In the genomic region with DNA sequence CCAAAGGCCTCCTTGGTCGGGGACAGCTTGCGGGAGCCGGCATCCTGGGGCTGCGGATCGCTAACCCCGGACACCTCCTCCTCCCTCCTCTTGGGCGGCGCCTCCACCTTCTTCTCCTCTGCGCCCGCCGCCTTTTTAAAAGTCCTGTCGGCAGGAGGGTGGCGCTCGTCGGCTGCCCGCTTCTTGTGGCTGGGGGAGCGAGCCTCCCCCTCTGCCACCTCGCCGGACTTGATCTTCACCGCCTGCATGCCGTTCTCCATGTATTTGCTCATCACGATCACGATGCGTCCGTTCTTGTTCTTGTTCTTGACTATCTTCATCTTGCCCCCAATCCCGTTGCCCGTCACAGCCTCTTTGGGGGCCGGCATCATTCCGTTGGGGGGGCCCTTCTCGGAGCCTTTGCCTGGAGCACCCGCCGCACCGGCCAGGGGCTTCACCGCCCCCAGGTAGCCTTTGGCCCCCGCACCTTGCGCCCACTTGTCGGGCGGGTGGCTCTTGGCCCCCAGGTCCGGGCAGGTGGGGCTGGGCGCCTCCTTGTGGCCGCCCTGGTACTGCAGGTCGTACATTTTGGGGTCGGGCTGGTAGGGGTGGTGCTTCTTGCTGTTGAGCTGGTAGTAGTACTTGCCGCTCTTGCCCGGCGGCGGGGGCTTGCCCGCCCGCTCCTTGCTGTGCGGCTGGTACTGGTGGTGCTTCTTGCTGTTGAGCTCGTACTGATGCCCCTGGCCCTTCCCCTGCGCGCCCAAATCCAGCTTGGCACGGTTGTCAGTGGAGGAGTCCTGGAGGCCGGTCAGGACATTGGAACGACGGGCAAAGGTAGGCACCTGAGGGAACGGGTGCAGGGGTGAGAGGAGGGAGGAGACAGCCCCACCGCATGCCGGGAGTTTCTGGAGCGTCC, we compare ENCODE assay signal across 8 cellular contexts. TPM values are rescaled to one million over a fixed set of nuclear protein-coding genes. Genes with fewer than 3 reads are reported as not detected.
DNase-seq lines count a peak whose midpoint lies in the region; ATAC-seq and TF ChIP-seq lines count a peak whose summit lies in the region.

No MANE protein-coding gene starts in this region.

- no peak for ATAC-seq in RWPE2 (ENCODE audit: low read depth)

- WGBS in spleen, 5 donors, result 87 to 92% (median 91%) methylated on average over 48 to 61 of the region's 61 CpGs

- TF ChIP-seq CTCF in RWPE2 (IDR thresholded peaks at IDR 0.05; ENCODE audit: poor library complexity, severe bottlenecking), result peak; percentile 50
- TF ChIP-seq CTCF in epithelial cell of proximal tubule (conservative IDR thresholded peaks at IDR 0.05; ENCODE audit: low read depth, low read length), result peak; percentile 65
- TF ChIP-seq CTCF in spleen (IDR thresholded peaks at IDR 0.05 in 8 of 11, conservative IDR thresholded peaks at IDR 0.05 in 3 of 11), result peak; percentile 14 to 75 (median 64)

- DNase-seq in NCI-H82 (lab: John Stamatoyannopoulos, UW), result peak; percentile 20
- no peak for DNase-seq in NCI-H82 treated with DMSO at 0.1 percent for 48 hours (lab: John Stamatoyannopoulos, UW; ENCODE audit: unreplicated experiment)
- DNase-seq in RWPE2 (ENCODE audit: low spot score), result no peak
- DNase-seq in epithelial cell of proximal tubule (ENCODE audit: low read depth), result no peak
- peak; percentile 82 for DNase-seq in spleen
- no peak for DNase-seq in DMS114 treated with DMSO at 0.1 percent for 48 hours (lab: John Stamatoyannopoulos, UW; ENCODE audit: unreplicated experiment)
- DNase-seq in T1000 (lab: John Stamatoyannopoulos, UW), result no peak
- DNase-seq in NCI-H774 (lab: John Stamatoyannopoulos, UW), result no peak

- H3K36me3 ChIP-seq in RWPE2 (ENCODE audit: low read depth) (peaks cover 50% of the 10 kb centered on the region), spleen (peaks cover 3 to 46% (median 23%) of the 10 kb centered on the region in 6 donors)

- no peak for TF ChIP-seq POLR2A in spleen (IDR thresholded peaks at IDR 0.05)

- H3K4me3 ChIP-seq in RWPE2 (ENCODE audit: severe bottlenecking), result no peak overlapping the region
- no peak overlapping the region for H3K4me3 ChIP-seq in epithelial cell of proximal tubule (ENCODE audit: low read depth, low read length)
- no peak overlapping the region for H3K4me3 ChIP-seq in spleen

- H3K9me3 ChIP-seq in RWPE2 (ENCODE audit: severe bottlenecking), result no peaks in the 10 kb centered on the region
- no peaks in the 10 kb centered on the region for H3K9me3 ChIP-seq in spleen

- H3K27ac ChIP-seq in RWPE2 (ENCODE audit: poor library complexity, severe bottlenecking) (no peak overlapping the region), spleen (no peak overlapping the region)

- intact Hi-C loops in spleen (cut with DNase I; ENCODE audit: low total_unique reads), result loop anchor here (10.0 kb wide), 1 partner anchor 90 kb away; no protein-coding TSS in a partner anchor

- peaks cover 1% of the 10 kb centered on the region for H3K27me3 ChIP-seq in RWPE2 (ENCODE audit: insufficient read depth, poor library complexity, severe bottlenecking)
- H3K27me3 ChIP-seq in spleen (replicated peaks in 1 of 7), result peaks cover under 1 to 4% (median 3%) of the 10 kb centered on the region in 7 donors

- peaks cover 7% of the 10 kb centered on the region for H3K4me1 ChIP-seq in RWPE2 (ENCODE audit: insufficient read depth, poor library complexity, severe bottlenecking)
- H3K4me1 ChIP-seq in spleen, result peaks cover 28 to 81% (median 73%) of the 10 kb centered on the region in 6 donors

RNA-seq across cellular contexts. Expression of a gene that starts 4.4 kb away (rescaled TPM):
- total RNA-seq in epithelial cell of proximal tubule (4.8 and 7.4 TPM in 2 replicates), spleen (10 to 100 TPM; 23.4 to 48.0 (median 27.9) TPM)
- polyA plus RNA-seq in spleen, result 10 to 100 TPM; 12.3 to 19.0 (median 13.2) TPM

RNA-seq across cellular contexts. Expression of a gene that starts 37.9 kb away (rescaled TPM):
- 3.5 and 4.1 TPM in 2 replicates for total RNA-seq in epithelial cell of proximal tubule
- 1 to 10 TPM; 2.1 to 5.5 (median 3.2) TPM for total RNA-seq in spleen
- polyA plus RNA-seq in spleen, result 1 to 10 TPM; 2.5 to 5.6 (median 4.5) TPM

RNA-seq across cellular contexts. Expression of a gene that starts 56.9 kb away (rescaled TPM):
- total RNA-seq in epithelial cell of proximal tubule, result 7.6 and 11.1 TPM in 2 replicates
- total RNA-seq in spleen, result 1 to 10 TPM; 1.9 to 6.2 (median 3.5) TPM
- polyA plus RNA-seq in spleen, result 1 to 10 TPM in 2 of 3 donors, under 1 TPM in 1; 0.48 to 3.3 (median 1.4) TPM

Comparison
In these comparisons a context has a peak if more than half of its experiments do, and no peak if none do; other contexts are left out.
1. DNase-seq: peak in NCI-H82 (single experiment) and spleen (single experiment); none in NCI-H82 treated with DMSO at 0.1 percent for 48 hours (single experiment), RWPE2 (single experiment), epithelial cell of proximal tubule (single experiment), DMS114 treated with DMSO at 0.1 percent for 48 hours (single experiment), T1000 (single experiment) and NCI-H774 (single experiment).
2. Peak in every context shown above with its lines, with median percentiles within 50 percentile points of each other: CTCF ChIP-seq.